ENCODE assay signal across 21 cellular contexts in the genomic region with DNA sequence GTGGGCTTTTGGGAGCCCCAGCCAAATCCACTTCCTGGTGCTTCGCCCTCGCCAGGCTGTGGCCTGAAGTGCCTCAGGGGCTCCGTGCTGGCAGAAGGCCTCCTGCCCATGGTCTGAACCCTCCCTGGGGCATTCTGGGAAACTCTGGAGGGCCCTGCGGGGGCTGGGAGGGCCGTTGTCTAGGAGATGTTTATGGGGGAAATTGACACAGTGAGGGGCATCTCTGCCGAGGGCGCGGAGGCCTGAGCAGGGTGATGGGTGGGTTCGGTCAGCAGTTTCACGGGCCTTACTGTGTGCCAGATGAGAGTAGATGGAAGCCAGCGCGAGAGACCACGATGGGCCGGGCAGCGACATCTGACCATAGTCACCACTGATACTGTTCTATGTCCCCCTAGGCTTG.
DNase-seq lines count a peak whose midpoint lies in the region; ATAC-seq, FAIRE-seq and TF ChIP-seq lines count a peak whose summit lies in the region.
"Had no signal": no experiment of that assay in that cellular context is flagged by ENCODE, and none has a peak within 500 bp of the region (broad histone marks: within the 10 kb centered on the region; RNA-seq: fewer than 3 reads in every experiment).

No MANE protein-coding gene starts in this region.

- TF ChIP-seq CTCF in heart left ventricle (IDR thresholded peaks at IDR 0.05) (no peak), HepG2 (CRISPR knock-in tag; IDR thresholded peaks at IDR 0.05) (no peak), right lobe of liver (IDR thresholded peaks at IDR 0.05) (no peak)

- H3K18ac ChIP-seq in neuronal stem cell (ENCODE audit: low read length): peak overlapping the region; percentile 34

- ATAC-seq in heart left ventricle: no peak
- ATAC-seq in HepG2: no peak
- ATAC-seq in right lobe of liver: no peak
- ATAC-seq in HG03175 (IDR thresholded peaks at IDR 0.05; ENCODE audit: unreplicated experiment): no peak
- ATAC-seq: GM12878 had no signal

- WGBS in heart left ventricle, 4 donors: 86 to 91% (median 88%) methylated on average over 12 to 15 of the region's 15 CpGs
- WGBS in HepG2 (ENCODE audit: low lambda C conversion rate): 88% methylated on average over 13 of the region's 15 CpGs
- 80% methylated on average over 1 of the region's 15 CpGs for WGBS in right lobe of liver (ENCODE audit: insufficient coverage, low coverage, low lambda C conversion rate, missing lambda C conversion rate)
- no CpG with 5 or more reads among the region's 15 CpGs for WGBS in neuronal stem cell (ENCODE audit: extremely low coverage in 2 of 2, insufficient read length in 2 of 2, insufficient replicate concordance in 1 of 2), 2 donors

- no peak for FAIRE-seq in HepG2 (lab: Jason Lieb, UNC)
- FAIRE-seq: GM12878, GM19239 had no signal

- H3K27ac ChIP-seq in heart left ventricle (peak overlapping the region in 9 of 12 donors; percentile 5 to 81 (median 35)), HepG2 (ENCODE audit: extremely low read length, insufficient read depth, low read length) (no peak overlapping the region), right lobe of liver (no peak overlapping the region), neuronal stem cell (replicated peaks; ENCODE audit: low read length) (no peak overlapping the region)
- H3K27ac ChIP-seq: HL-60 had no signal

- H3K14ac ChIP-seq in neuronal stem cell (ENCODE audit: low read length): no peak overlapping the region

- H3K27me3 ChIP-seq in heart left ventricle: no peaks in the 10 kb centered on the region
- H3K27me3 ChIP-seq in HepG2 (ENCODE audit: control insufficient read depth in 1 of 2, insufficient read depth in 2 of 2, low read length in 2 of 2): no peaks in the 10 kb centered on the region
- H3K27me3 ChIP-seq in right lobe of liver: no peaks in the 10 kb centered on the region
- no peaks in the 10 kb centered on the region for H3K27me3 ChIP-seq in neuronal stem cell (ENCODE audit: control insufficient read depth in 3 of 3, insufficient read depth in 3 of 3, low read depth in 1 of 3, low read length in 3 of 3)

- peak overlapping the region; percentile 31 for H2BK12ac ChIP-seq in neuronal stem cell (ENCODE audit: low read length)

- H3K4me1 ChIP-seq in heart left ventricle (peaks cover 0 to 36% (median 8%) of the 10 kb centered on the region in 12 donors), HepG2 (ENCODE audit: insufficient read depth, low read length) (peaks cover 25% of the 10 kb centered on the region), right lobe of liver (peaks cover 0 to 31% (median 11%) of the 10 kb centered on the region in 4 donors), neuronal stem cell (ENCODE audit: control insufficient read depth in 2 of 2, insufficient read depth in 1 of 2, low read depth in 1 of 2, low read length in 2 of 2) (peaks cover 10 to 25% of the 10 kb centered on the region in 2 donors)
- H3K4me1 ChIP-seq: HAP-1 had no signal

- BruUV-seq in HepG2 (replicated peaks; lab: Mats Ljungman, UMichigan): no TSS peak

- no peak overlapping the region for H4K8ac ChIP-seq in neuronal stem cell (ENCODE audit: low read depth, low read length)

- intact Hi-C loops in heart left ventricle (cut with DNase I): no loop called here
- intact Hi-C loops in cardiac septum (cut with DNase I): loop anchor here (2.0 kb wide), 1 partner anchor 21 kb away; no protein-coding TSS in a partner anchor
- intact Hi-C loops in HepG2 (cut with micrococcal nuclease; ENCODE audit: unreplicated experiment): no loop called here
- intact Hi-C loops in right lobe of liver (cut with DNase I): no loop called here

- POLR2A ChIA-PET in HepG2 (lab: Yijun Ruan, JAX): no interaction called here

- H3K4me3 ChIP-seq in heart left ventricle (no peak overlapping the region), HepG2 (replicated peaks in 1 of 3; ENCODE audit: insufficient read depth in 1 of 3, low read depth in 2 of 3, low read length in 3 of 3) (no peak overlapping the region), right lobe of liver (no peak overlapping the region), neuronal stem cell (ENCODE audit: low read length in 2 of 2) (no peak overlapping the region)
- H3K4me3 ChIP-seq: GM12878, HAP-1 had no signal

- no peaks in the 10 kb centered on the region for H3K79me1 ChIP-seq in neuronal stem cell (ENCODE audit: low read depth, low read length)

- H2BK15ac ChIP-seq in neuronal stem cell (ENCODE audit: low read length): no peak overlapping the region

- H3K23ac ChIP-seq in neuronal stem cell (ENCODE audit: low read depth, low read length, poor library complexity): no peak overlapping the region

- DNase-seq in heart left ventricle (peak in 1 of 5 donors; percentile 34), cardiac septum (ENCODE audit: low spot score) (no peak), HepG2 (ENCODE audit: low spot score) (no peak), right lobe of liver (no peak), neuronal stem cell (ENCODE audit: low spot score) (no peak), T-helper 2 cell (no peak)
- DNase-seq in activated naive CD4-positive, alpha-beta T cell treated with Interleukin-2 at 50 U/mL for 16 hours: no peak
- DNase-seq: 8988T; C1 segment of cervical spinal cord; CD4-positive, CD25-positive, alpha-beta regulatory T cell; CD8-positive, alpha-beta memory T cell; COR-L47; DMS 273 treated with DMSO at 0.1 percent for 48 hours; DMS53; DND-41; EL had no signal

- in situ Hi-C loops in HepG2 (cut with HindIII; ENCODE audit: extremely low pct_ligation_motif_present, low pct_unique_long_range_greater_than_20kb): no loop called here

- H2BK120ac ChIP-seq in neuronal stem cell (ENCODE audit: low read depth, low read length): peak overlapping the region; percentile 27

- no peak overlapping the region for H3K4ac ChIP-seq in neuronal stem cell (ENCODE audit: low read length)

- peaks cover 3% of the 10 kb centered on the region; the same call in 1 of the 2 replicates for H4K20me1 ChIP-seq in HepG2 (ENCODE audit: insufficient read depth, low read length)

- H2AK5ac ChIP-seq in neuronal stem cell (ENCODE audit: low read depth, low read length): peak overlapping the region; percentile 66

- TF ChIP-seq POLR2A in heart left ventricle (IDR thresholded peaks at IDR 0.05) (no peak), HepG2 (IDR thresholded peaks at IDR 0.05; ENCODE audit: insufficient read depth in 1 of 2, low read depth in 2 of 2, low read length in 2 of 2) (no peak), right lobe of liver (IDR thresholded peaks at IDR 0.05) (no peak)

- CTCF ChIA-PET in HepG2 (lab: Yijun Ruan, JAX; ENCODE audit: low intra/inter-chr PET ratio, low total read pairs): no interaction called here

- H3K4me2 ChIP-seq in HepG2 (ENCODE audit: low read depth, low read length): no peak overlapping the region
- H3K4me2 ChIP-seq in neuronal stem cell (ENCODE audit: insufficient read depth, low read length, poor library complexity, severe bottlenecking): no peak overlapping the region

- H3K9me3 ChIP-seq in heart left ventricle: peaks cover 0 to 41% (median 20%) of the 10 kb centered on the region in 12 donors
- H3K9me3 ChIP-seq in HepG2 (ENCODE audit: low read length): peaks cover 13% of the 10 kb centered on the region; the same call in 1 of the 2 replicates
- no peaks in the 10 kb centered on the region for H3K9me3 ChIP-seq in right lobe of liver
- peaks cover 14 to 25% of the 10 kb centered on the region in 2 donors for H3K9me3 ChIP-seq in neuronal stem cell (replicated peaks in 1 of 2; ENCODE audit: control insufficient read depth in 2 of 2, insufficient read depth in 1 of 2, low read depth in 1 of 2, low read length in 2 of 2)

- TF ChIP-seq RAD21 in HepG2 (CRISPR knock-in tag; IDR thresholded peaks at IDR 0.05): no peak

- no peak overlapping the region for H4K91ac ChIP-seq in neuronal stem cell (ENCODE audit: low read depth, low read length, poor library complexity)

- TF ChIP-seq EP300 in HepG2 (IDR thresholded peaks at IDR 0.05; ENCODE audit: low read depth in 2 of 2, low read length in 2 of 2): no peak
- TF ChIP-seq EP300 in HepG2 (CRISPR knock-in tag; IDR thresholded peaks at IDR 0.05; ENCODE audit: borderline replicate concordance): no peak

- no peak overlapping the region for H2BK5ac ChIP-seq in neuronal stem cell (ENCODE audit: low read length)

- H2AFZ ChIP-seq in HepG2 (ENCODE audit: low read length): no peak overlapping the region
- H2AFZ ChIP-seq in neuronal stem cell (ENCODE audit: low read length): no peak overlapping the region

- H3K36me3 ChIP-seq in heart left ventricle: peaks cover 0 to 12% (median 0%) of the 10 kb centered on the region in 9 donors
- peaks cover 0 to 12% of the 10 kb centered on the region in 2 experiments; a peak in 1 of 5 replicates for H3K36me3 ChIP-seq in HepG2 (replicated peaks in 1 of 2; ENCODE audit: control insufficient read depth in 1 of 2, insufficient read depth in 2 of 2, low read length in 2 of 2)
- H3K36me3 ChIP-seq in right lobe of liver: no peaks in the 10 kb centered on the region
- H3K36me3 ChIP-seq in neuronal stem cell (replicated peaks in 1 of 2; ENCODE audit: control insufficient read depth in 2 of 2, insufficient read depth in 2 of 2, low read length in 2 of 2): peaks cover 3 to 16% of the 10 kb centered on the region in 2 donors

- H3K79me2 ChIP-seq in HepG2 (ENCODE audit: insufficient read depth, low read length): no peaks in the 10 kb centered on the region

- H3K9ac ChIP-seq in HepG2 (ENCODE audit: insufficient read depth, low read depth, low read length) (no peak overlapping the region), neuronal stem cell (ENCODE audit: low read depth, low read length, poor library complexity) (no peak overlapping the region)

TF ChIP-seq in HepG2, 621 proteins besides CTCF, POLR2A, EP300 and RAD21 (continues in another document):
- TF ChIP-seq ZNF792 (CRISPR knock-in tag; IDR thresholded peaks at IDR 0.05) (no peak), SIN3B (IDR thresholded peaks at IDR 0.05; ENCODE audit: low read length) (no peak), PHF20 (CRISPR knock-in tag; IDR thresholded peaks at IDR 0.05) (no peak)

Comparison
In these comparisons a context has a peak if more than half of its experiments do, and no peak if none do; other contexts are left out.
1. H3K27ac ChIP-seq: peak in heart left ventricle (9 of 12); none in HepG2 (single experiment), right lobe of liver (0 of 3) and neuronal stem cell (single experiment).